Comparison of ENCODE assay signal across 1 cellular context in the genomic region with DNA sequence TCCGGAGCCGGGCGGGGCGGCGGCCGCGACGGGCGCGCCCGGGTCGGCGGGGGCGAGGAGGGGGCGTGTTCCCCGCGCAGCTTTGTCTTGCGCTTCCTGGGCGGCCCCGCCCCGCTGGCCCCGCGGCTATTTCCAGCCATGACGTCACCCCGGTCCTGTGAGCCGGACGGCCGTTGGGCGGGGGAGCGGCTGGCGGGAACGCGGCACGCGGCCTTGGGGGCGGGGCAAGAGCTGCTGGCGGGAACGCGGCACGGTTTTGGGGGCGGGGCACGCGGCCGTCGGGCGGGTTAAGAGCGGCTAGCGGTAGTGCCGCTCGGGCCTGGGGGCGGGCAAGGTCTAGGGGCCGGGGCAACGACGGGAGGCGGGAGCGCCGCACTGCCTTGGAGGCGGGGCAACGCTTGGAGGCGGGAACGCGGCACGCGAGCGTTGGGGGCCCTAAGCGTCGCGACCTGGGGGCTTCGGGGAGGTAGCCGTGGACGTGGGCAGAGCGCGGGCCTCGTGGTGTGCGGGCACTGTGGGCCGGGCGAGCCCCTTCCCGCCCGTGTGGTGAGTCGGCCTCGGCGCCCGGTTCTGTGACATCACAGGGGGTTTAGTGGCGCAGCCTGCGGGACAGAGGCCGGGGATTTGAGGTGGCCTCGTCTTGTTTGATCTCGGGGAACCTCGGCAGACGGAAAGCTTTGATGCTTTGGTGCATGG.
A peak's percentile ranks its signal among the peaks of the same experiment; 100 is the strongest.
TF ChIP-seq lines count a peak whose summit lies in the region.

No MANE protein-coding gene starts in this region.

TF ChIP-seq in SK-N-SH, 30 proteins besides CTCF, POLR2A, EP300 and RAD21 (continued from another document):
- TF ChIP-seq REST (IDR thresholded peaks at IDR 0.05; ENCODE audit: low read depth, low read length) (peak; percentile 18; the same call in 1 of the 2 replicates), RCOR1 (IDR thresholded peaks at IDR 0.05; ENCODE audit: low read length) (no peak), MAX (IDR thresholded peaks at IDR 0.05; ENCODE audit: low read depth) (peak; percentile 97), YY1 (IDR thresholded peaks at IDR 0.05; ENCODE audit: low read depth) (no peak), EZH2phosphoT487 (IDR thresholded peaks at IDR 0.05; ENCODE audit: borderline replicate concordance, low read depth) (no peak), FOSL2 (IDR thresholded peaks at IDR 0.05; ENCODE audit: borderline replicate concordance, low read depth) (no peak), TEAD4 (IDR thresholded peaks at IDR 0.05; ENCODE audit: borderline replicate concordance, insufficient read depth) (no peak), USF2 (IDR thresholded peaks at IDR 0.05; ENCODE audit: borderline replicate concordance, low read depth, low read length) (no peak), TCF12 (IDR thresholded peaks at IDR 0.05) (peak; percentile 21; the same call in 1 of the 2 replicates), MEF2A (IDR thresholded peaks at IDR 0.05; ENCODE audit: borderline replicate concordance, low read depth) (peak; percentile 90; the same call in 1 of the 2 replicates), NFIC (IDR thresholded peaks at IDR 0.05; ENCODE audit: borderline replicate concordance) (no peak), IRF3 (IDR thresholded peaks at IDR 0.05; ENCODE audit: low read depth, low read length) (no peak), USF1 (IDR thresholded peaks at IDR 0.05; ENCODE audit: borderline replicate concordance, low read depth) (no peak), MXI1 (IDR thresholded peaks at IDR 0.05; ENCODE audit: low read depth, low read length) (no peak), POLR2AphosphoS5 (IDR thresholded peaks at IDR 0.05; ENCODE audit: low read depth, low read length) (no peak), RFX5 (IDR thresholded peaks at IDR 0.05; ENCODE audit: low read length) (no peak), GABPA (IDR thresholded peaks at IDR 0.05; ENCODE audit: low read depth) (no peak), NRF1 (IDR thresholded peaks at IDR 0.05; ENCODE audit: low read depth, low read length) (peak; percentile 46; the same call in 1 of the 2 replicates), FOXJ3 (CRISPR knock-in tag; IDR thresholded peaks at IDR 0.05) (0 out of 2 replicates have a peak, but pooled peaks have one; percentile 40), SMC3 (IDR thresholded peaks at IDR 0.05; ENCODE audit: low read depth, low read length) (no peak), RXRA (IDR thresholded peaks at IDR 0.05; ENCODE audit: borderline replicate concordance, low read depth) (no peak)
- TF ChIP-seq, protein P1, sequence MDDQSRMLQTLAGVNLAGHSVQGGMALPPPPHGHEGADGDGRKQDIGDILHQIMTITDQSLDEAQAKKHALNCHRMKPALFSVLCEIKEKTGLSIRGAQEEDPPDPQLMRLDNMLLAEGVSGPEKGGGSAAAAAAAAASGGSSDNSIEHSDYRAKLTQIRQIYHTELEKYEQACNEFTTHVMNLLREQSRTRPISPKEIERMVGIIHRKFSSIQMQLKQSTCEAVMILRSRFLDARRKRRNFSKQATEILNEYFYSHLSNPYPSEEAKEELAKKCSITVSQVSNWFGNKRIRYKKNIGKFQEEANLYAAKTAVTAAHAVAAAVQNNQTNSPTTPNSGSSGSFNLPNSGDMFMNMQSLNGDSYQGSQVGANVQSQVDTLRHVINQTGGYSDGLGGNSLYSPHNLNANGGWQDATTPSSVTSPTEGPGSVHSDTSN (IDR thresholded peaks at IDR 0.05), result 0 out of 2 replicates have a peak, but pooled peaks have one; percentile 25
